Comparison of ENCODE assay signal across 8 cellular contexts in genomic region chr20:36098364-36098763, GRCh38. TPM values are rescaled to one million over a fixed set of nuclear protein-coding genes. Genes with fewer than 3 reads are reported as not detected.
DNase-seq lines count a peak whose midpoint lies in the region; ATAC-seq and TF ChIP-seq lines count a peak whose summit lies in the region.

No MANE protein-coding gene starts in this region.

- dilution Hi-C loops in mammary epithelial cell (cut with HindIII; ENCODE audit: low sequenced_read_pairs) = no loop called here

- H2AFZ ChIP-seq in mammary epithelial cell (ENCODE audit: low read depth, low read length) = peak overlapping the region; percentile 60

- H3K4me3 Mint-ChIP-seq in IgD-negative memory B cell (peak overlapping the region in 1 of 4 donors; percentile 14), endodermal cell (no peak overlapping the region)
- no peak overlapping the region for H3K4me3 Mint-ChIP-seq in activated T-cell treated with anti-CD3 and anti-CD28 coated beads, Interleukin-2, amount 50 U/mL, for 4 hours

- H3K9me3 ChIP-seq in mammary epithelial cell (replicated peaks; ENCODE audit: insufficient read depth, low read length) = no peaks in the 10 kb centered on the region
- H3K9me3 ChIP-seq in endodermal cell (ENCODE audit: control insufficient read depth, low read length) = no peaks in the 10 kb centered on the region

- H3K9ac ChIP-seq in mammary epithelial cell (ENCODE audit: insufficient read depth, low read length) = no peak overlapping the region
- H3K9ac ChIP-seq in endodermal cell (ENCODE audit: extremely low read depth, low read length, poor library complexity, severe bottlenecking) = no peak overlapping the region

- ATAC-seq in GM21423 (IDR thresholded peaks at IDR 0.05; ENCODE audit: unreplicated experiment) = no peak
- ATAC-seq in activated T-cell treated with anti-CD3 and anti-CD28 coated beads, Interleukin-2, amount 50 U/mL, for 4 hours = no peak

- H3K36me3 Mint-ChIP-seq in IgD-negative memory B cell (peaks cover 1% of the 10 kb centered on the region), endodermal cell (ENCODE audit: low read depth) (no peaks in the 10 kb centered on the region)
- H3K36me3 Mint-ChIP-seq in activated T-cell treated with anti-CD3 and anti-CD28 coated beads, Interleukin-2, amount 50 U/mL, for 4 hours (ENCODE audit: insufficient read depth) = no peaks in the 10 kb centered on the region

- H3K4me1 ChIP-seq in mammary epithelial cell (ENCODE audit: insufficient read depth, low read length) (peaks cover 44% of the 10 kb centered on the region), endodermal cell (ENCODE audit: control insufficient read depth, insufficient read depth, low read length) (peaks cover 9% of the 10 kb centered on the region)

- H3K9me3 Mint-ChIP-seq in IgD-negative memory B cell (no peaks in the 10 kb centered on the region), endodermal cell (no peaks in the 10 kb centered on the region)
- H3K9me3 Mint-ChIP-seq in activated T-cell treated with anti-CD3 and anti-CD28 coated beads, Interleukin-2, amount 50 U/mL, for 4 hours = no peaks in the 10 kb centered on the region

- H3K27ac ChIP-seq in mammary epithelial cell (ENCODE audit: insufficient read depth, low read depth, low read length) (no peak overlapping the region), endodermal cell (ENCODE audit: low read depth, low read length) (no peak overlapping the region)

- BruUV-seq in mammary epithelial cell (replicated peaks; lab: Mats Ljungman, UMichigan) = no TSS peak

- WGBS in mammary epithelial cell (ENCODE audit: low coverage, missing lambda C conversion rate) = 0% methylated on average over 2 of the region's 2 CpGs
- WGBS in endodermal cell (ENCODE audit: insufficient coverage in 1 of 2, insufficient read length in 1 of 2), 2 experiments = 71 to 77% methylated on average over 2 of the region's 2 CpGs

- H3K4me1 Mint-ChIP-seq in IgD-negative memory B cell (peaks cover 17 to 23% (median 20%) of the 10 kb centered on the region in 3 donors), endodermal cell (peaks cover 36% of the 10 kb centered on the region)
- H3K4me1 Mint-ChIP-seq in activated T-cell treated with anti-CD3 and anti-CD28 coated beads, Interleukin-2, amount 50 U/mL, for 4 hours (ENCODE audit: low read depth) = peaks cover 7% of the 10 kb centered on the region

- H3K27me3 ChIP-seq in GM06990 (replicated peaks; ENCODE audit: control insufficient read depth, insufficient read depth, low read length) (no peaks in the 10 kb centered on the region; the same call in 1 of the 2 replicates), mammary epithelial cell (ENCODE audit: insufficient read depth, low read length) (no peaks in the 10 kb centered on the region), endodermal cell (ENCODE audit: control insufficient read depth, insufficient read depth, low read length, poor library complexity, severe bottlenecking) (peaks cover 16% of the 10 kb centered on the region)

- H3K79me2 ChIP-seq in mammary epithelial cell (ENCODE audit: insufficient read depth, low read length) = no peaks in the 10 kb centered on the region

- no peak overlapping the region for H3K4me3 ChIP-seq in GM06990 (replicated peaks; ENCODE audit: low read depth, low read length)
- H3K4me3 ChIP-seq in mammary epithelial cell (replicated peaks in 1 of 3; ENCODE audit: insufficient read depth in 1 of 3, low read depth in 2 of 3, low read length in 3 of 3) = no peak overlapping the region
- H3K4me3 ChIP-seq in endodermal cell (ENCODE audit: low read length) = no peak overlapping the region

- DNase-seq in GM06990 (ENCODE audit: extremely low read depth, insufficient read length) (peak; percentile 64), mammary epithelial cell (peak; percentile 42), midbrain (lab: John Stamatoyannopoulos, UW) (peak; percentile 14), endodermal cell (no peak), mesenteric fat pad (ENCODE audit: low spot score) (no peak)
- no peak for DNase-seq in activated T-cell treated with anti-CD3 and anti-CD28 coated beads, Interleukin-2, amount 50 U/mL, for 4 hours

- peak overlapping the region; percentile 13 to 65 (median 29) for H3K27ac Mint-ChIP-seq in IgD-negative memory B cell
- H3K27ac Mint-ChIP-seq in endodermal cell = no peak overlapping the region

- no peak overlapping the region for H3K4me2 ChIP-seq in mammary epithelial cell (ENCODE audit: insufficient read depth, low read depth, low read length)

- intact Hi-C loops in mammary epithelial cell (cut with micrococcal nuclease) = no loop called here

- H3K27me3 Mint-ChIP-seq in IgD-negative memory B cell = peaks cover 8% of the 10 kb centered on the region
- H3K27me3 Mint-ChIP-seq in endodermal cell (ENCODE audit: insufficient read depth) = peaks cover 85% of the 10 kb centered on the region
- peaks cover 11% of the 10 kb centered on the region for H3K27me3 Mint-ChIP-seq in activated T-cell treated with anti-CD3 and anti-CD28 coated beads, Interleukin-2, amount 50 U/mL, for 4 hours (ENCODE audit: low read depth)

- in situ Hi-C loops in mammary epithelial cell (cut with MboI; ENCODE audit: low sequenced_read_pairs in 2 of 2) = no loop called here

- H4K20me1 ChIP-seq in mammary epithelial cell (ENCODE audit: insufficient read depth, low read length) = no peaks in the 10 kb centered on the region

- TF ChIP-seq CTCF in GM06990 (IDR thresholded peaks at IDR 0.05; ENCODE audit: insufficient read depth, low read length, poor library complexity, severe bottlenecking) (no peak), mammary epithelial cell (conservative IDR thresholded peaks at IDR 0.05 in 1 of 2, IDR thresholded peaks at IDR 0.05 in 1 of 2; ENCODE audit: extremely low read depth in 1 of 2, insufficient read depth in 1 of 2, low read depth in 1 of 2, low read length in 2 of 2) (no peak), endodermal cell (conservative IDR thresholded peaks at IDR 0.05) (no peak)

- no peaks in the 10 kb centered on the region for H3K36me3 ChIP-seq in GM06990 (ENCODE audit: control insufficient read depth, insufficient read depth, low read length)
- no peaks in the 10 kb centered on the region for H3K36me3 ChIP-seq in mammary epithelial cell (ENCODE audit: insufficient read depth, low read length)
- no peaks in the 10 kb centered on the region for H3K36me3 ChIP-seq in endodermal cell (ENCODE audit: control insufficient read depth, insufficient read depth, low read length)

- CTCF ChIA-PET in mammary epithelial cell (lab: Charles Lee; ENCODE audit: low non-redundant PET) = no interaction called here

RNA-seq across cellular contexts. Expression of gene EPB41L1, which starts 56.2 kb away (rescaled TPM):
- 0.83 TPM for polyA plus RNA-seq in IgD-negative memory B cell
- total RNA-seq in mammary epithelial cell = 10 to 100 TPM; 14.4 to 29.7 TPM
- polyA plus RNA-seq in mammary epithelial cell = 8.9 TPM
- polyA minus RNA-seq in mammary epithelial cell = 27.8 TPM
- 10 to 100 TPM; 32.3 to 36.7 TPM for total RNA-seq in endodermal cell
- 43.7 TPM for polyA plus RNA-seq in endodermal cell (2013, experiment 1 of 2)
- 36.7 TPM for polyA plus RNA-seq in endodermal cell (2013, experiment 2 of 2)
- under 1 TPM; 0.22 to 0.50 (median 0.33) TPM for total RNA-seq in activated T-cell treated with anti-CD3 and anti-CD28 coated beads, Interleukin-2, amount 50 U/mL, for 4 hours
- total RNA-seq in mesenteric fat pad = 59.7 TPM

Comparison
In these comparisons a context has a peak if more than half of its experiments do, and no peak if none do; other contexts are left out.
1. DNase-seq: peak in GM06990 (single experiment), mammary epithelial cell (single experiment) and midbrain (single experiment); none in endodermal cell (single experiment), activated T-cell treated with anti-CD3 and anti-CD28 coated beads, Interleukin-2, amount 50 U/mL, for 4 hours (single experiment) and mesenteric fat pad (single experiment).
2. RNA of gene EPB41L1, which starts 56.2 kb away (total RNA-seq): 59.7 TPM in mesenteric fat pad (single experiment), 32.3 to 36.7 TPM in endodermal cell and 14.4 to 29.7 TPM in mammary epithelial cell; 0.22 to 0.50 TPM in activated T-cell treated with anti-CD3 and anti-CD28 coated beads, Interleukin-2, amount 50 U/mL, for 4 hours; every median in the first group is over 10 times any median in the second.